2 cellular contexts compared by ENCODE assay signal in genomic region chr6:125273965-125274364, GRCh38.
TF ChIP-seq lines count a peak whose summit lies in the region.

No MANE protein-coding gene starts in this region.

TF ChIP-seq in IMR-90, 13 proteins besides CTCF, POLR2A, EP300 and RAD21 (continued from another document):
- no peak for TF ChIP-seq MAZ (IDR thresholded peaks at IDR 0.05; ENCODE audit: borderline replicate concordance, low read depth, low read length)
- TF ChIP-seq MXI1 (IDR thresholded peaks at IDR 0.05; ENCODE audit: borderline replicate concordance, low read depth, low read length): no peak
- no peak for TF ChIP-seq FOS (IDR thresholded peaks at IDR 0.05; ENCODE audit: low read depth, low read length)
- TF ChIP-seq NFE2L2 (IDR thresholded peaks at IDR 0.05; ENCODE audit: low read depth, low read length): no peak
- no peak for TF ChIP-seq RCOR1 (IDR thresholded peaks at IDR 0.05; ENCODE audit: insufficient replicate concordance, low read length)
- no peak for TF ChIP-seq BHLHE40 (IDR thresholded peaks at IDR 0.05; ENCODE audit: low read depth, low read length)
- no peak for TF ChIP-seq MAFK (IDR thresholded peaks at IDR 0.05; ENCODE audit: low read depth, low read length)
- TF ChIP-seq RFX5 (IDR thresholded peaks at IDR 0.05; ENCODE audit: low read depth, low read length): no peak

TF ChIP-seq in WTC11, 78 proteins besides CTCF, POLR2A, EP300 and RAD21 (continued from another document):
- TF ChIP-seq ZSCAN18 (CRISPR knock-in tag; IDR thresholded peaks at IDR 0.05) (no peak), ZBTB21 (CRISPR knock-in tag; IDR thresholded peaks at IDR 0.05; ENCODE audit: borderline replicate concordance) (no peak), FOXJ3 (CRISPR knock-in tag; IDR thresholded peaks at IDR 0.05; ENCODE audit: borderline replicate concordance) (no peak), STAT6 (CRISPR knock-in tag; conservative IDR thresholded peaks at IDR 0.05; ENCODE audit: low read depth) (no peak), ZNF317 (CRISPR knock-in tag; IDR thresholded peaks at IDR 0.05; ENCODE audit: borderline replicate concordance, low read depth) (no peak), ESRRA (CRISPR knock-in tag; IDR thresholded peaks at IDR 0.05; ENCODE audit: borderline replicate concordance) (no peak), NR1H2 (CRISPR knock-in tag; IDR thresholded peaks at IDR 0.05) (no peak), ERG (CRISPR knock-in tag; IDR thresholded peaks at IDR 0.05) (no peak)
